In genomic region chr18:74040459-74041332, GRCh38 we compare ENCODE assay signal across 8 cellular contexts.
A peak's percentile ranks its signal among the peaks of the same experiment; 100 is the strongest.
DNase-seq lines count a peak whose midpoint lies in the region; ATAC-seq and TF ChIP-seq lines count a peak whose summit lies in the region.

No MANE protein-coding gene starts in this region.

- no peak overlapping the region for H3K27ac ChIP-seq in cardiac muscle cell

- no peaks in the 10 kb centered on the region for H3K27me3 ChIP-seq in cardiac muscle cell

- H3K9me3 ChIP-seq in cardiac muscle cell (ENCODE audit: low read depth), result no peaks in the 10 kb centered on the region

- no peaks in the 10 kb centered on the region for H3K36me3 ChIP-seq in cardiac muscle cell

- peak; percentile 10 to 48 for DNase-seq in cardiac muscle cell (ENCODE audit: low read depth in 1 of 2, low spot score in 1 of 2)
- no peak for DNase-seq in cardiac septum (ENCODE audit: low spot score)
- DNase-seq in NCI-H774 (lab: John Stamatoyannopoulos, UW), result peak; percentile 33
- peak; percentile 64 for DNase-seq in activated T-cell treated with anti-CD3 and anti-CD28 coated beads for 24 hours (ENCODE audit: low read depth)
- DNase-seq in glomerular visceral epithelial cell (ENCODE audit: extremely low spot score), result peak; percentile 13
- DNase-seq in stimulated activated CD4-positive, alpha-beta T cell treated with anti-CD3 and anti-CD28 coated beads, TNF-alpha, amount 100 ng/mL, for 4 hours (ENCODE audit: low read depth in 3 of 3), result peak; percentile 9 to 67 (median 34)
- no peak for DNase-seq in DMS79 treated with DMSO at 0.1 percent for 48 hours (lab: John Stamatoyannopoulos, UW)

- intact Hi-C loops in cardiac septum (cut with DNase I), result no loop called here

- H3K4me3 ChIP-seq in cardiac muscle cell, result no peak overlapping the region

- H3K4me1 ChIP-seq in cardiac muscle cell (ENCODE audit: low read depth), result no peaks in the 10 kb centered on the region

- ATAC-seq in HG02623 (IDR thresholded peaks at IDR 0.05; ENCODE audit: unreplicated experiment), result peak; percentile 93

- TF ChIP-seq CTCF in cardiac muscle cell (IDR thresholded peaks at IDR 0.05; ENCODE audit: low read depth, low read length), result peak; percentile 33

Comparison
In these comparisons a context has a peak if more than half of its experiments do, and no peak if none do; other contexts are left out.
1. DNase-seq: peak in cardiac muscle cell (2 of 2), NCI-H774 (single experiment), activated T-cell treated with anti-CD3 and anti-CD28 coated beads for 24 hours (single experiment), glomerular visceral epithelial cell (single experiment) and stimulated activated CD4-positive, alpha-beta T cell treated with anti-CD3 and anti-CD28 coated beads, TNF-alpha, amount 100 ng/mL, for 4 hours (3 of 3); none in cardiac septum (single experiment) and DMS79 treated with DMSO at 0.1 percent for 48 hours (single experiment).